19 cellular contexts compared by ENCODE assay signal in the genomic region with DNA sequence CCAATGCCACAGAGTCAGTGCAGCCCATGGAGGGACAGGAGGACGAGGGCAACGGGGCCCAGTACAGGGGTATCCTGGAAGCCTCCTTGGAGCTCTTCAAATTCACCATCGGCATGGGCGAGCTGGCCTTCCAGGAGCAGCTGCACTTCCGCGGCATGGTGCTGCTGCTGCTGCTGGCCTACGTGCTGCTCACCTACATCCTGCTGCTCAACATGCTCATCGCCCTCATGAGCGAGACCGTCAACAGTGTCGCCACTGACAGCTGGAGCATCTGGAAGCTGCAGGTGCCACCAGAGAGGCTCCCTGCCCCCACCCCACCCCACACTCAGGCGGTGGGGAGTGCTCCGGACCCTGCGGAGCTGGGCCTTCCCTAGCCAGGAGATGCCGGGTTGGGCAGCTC. TPM values are rescaled to one million over a fixed set of nuclear protein-coding genes. Genes with fewer than 3 reads are reported as not detected.
"Had no signal": no experiment of that assay in that cellular context is flagged by ENCODE, and none has a peak within 500 bp of the region (broad histone marks: within the 10 kb centered on the region; RNA-seq: fewer than 3 reads in every experiment).

No MANE protein-coding gene starts in this region.

- H3K27ac Mint-ChIP-seq: nephron progenitor cell, type B pancreatic cell had no signal

- H3K4me2 ChIP-seq: hepatocyte had no signal

- H3K36me3 Mint-ChIP-seq: type B pancreatic cell had no signal

- H3K4me1 ChIP-seq: foreskin keratinocyte, thyroid gland had no signal

- H3K79me2 ChIP-seq: hepatocyte had no signal

- ATAC-seq: foreskin keratinocyte; left cardiac atrium; naive thymus-derived CD4-positive, alpha-beta T cell had no signal

- H3K4me3 ChIP-seq: hepatocyte, sigmoid colon, skin epidermis, thyroid gland had no signal

- H3K4me3 Mint-ChIP-seq: naive thymus-derived CD4-positive, alpha-beta T cell; nephron progenitor cell; type B pancreatic cell had no signal

- H3K36me3 ChIP-seq: sigmoid colon, thyroid gland had no signal

- H3K9me3 Mint-ChIP-seq: naive thymus-derived CD4-positive, alpha-beta T cell; nephron progenitor cell; type B pancreatic cell had no signal

- H3K9me3 ChIP-seq: neutrophil, sigmoid colon, thyroid gland had no signal

- DNase-seq: erythroblast; foreskin keratinocyte; kidney; left cardiac atrium; mammary epithelial cell; naive thymus-derived CD4-positive, alpha-beta T cell; nephron progenitor cell; posterior cingulate gyrus; sigmoid colon; stimulated activated CD4-positive, alpha-beta T cell treated with anti-CD3 and anti-CD28 coated beads, Interleukin-2, amount 100 ng/mL, for 24 hours; stimulated activated CD4-positive, alpha-beta T cell treated with anti-CD3 and anti-CD28 coated beads, Interleukin-4, amount 100 ng/mL, for 4 hours; stimulated activated naive CD4-positive, alpha-beta T cell treated with Interleukin-2 at 50 U/mL for 16 hours; thyroid gland had no signal

- H3K27me3 ChIP-seq: foreskin keratinocyte, hepatocyte, neutrophil, sigmoid colon, thyroid gland had no signal

- FAIRE-seq: endothelial cell of umbilical vein, kidney, urothelium cell line had no signal

- H3K27me3 Mint-ChIP-seq: naive thymus-derived CD4-positive, alpha-beta T cell; type B pancreatic cell had no signal

- H2AFZ ChIP-seq: hepatocyte had no signal

- H3K27ac ChIP-seq: foreskin keratinocyte, hepatocyte, neutrophil, sigmoid colon, skin epidermis, thyroid gland had no signal

RNA-seq across cellular contexts. Expression of gene LRRC75A, which starts 60.0 kb away (rescaled TPM):
- total RNA-seq: foreskin keratinocyte had no signal
